Comparison of ENCODE assay signal across 2 cellular contexts in genomic region chrX:49037883-49038475, GRCh38.
TF ChIP-seq lines count a peak whose summit lies in the region.

No MANE protein-coding gene starts in this region.

TF ChIP-seq in HepG2, 621 proteins besides CTCF, POLR2A, EP300 and RAD21:
- TF ChIP-seq ZNF343 (CRISPR knock-in tag; IDR thresholded peaks at IDR 0.05) (no peak), CREB1 (IDR thresholded peaks at IDR 0.05) (peak; percentile 73), CREB1 (CRISPR knock-in tag; IDR thresholded peaks at IDR 0.05) (no peak), ATF7 (IDR thresholded peaks at IDR 0.05) (peak; percentile 90), ATF7 (CRISPR knock-in tag; IDR thresholded peaks at IDR 0.05) (no peak)

TF ChIP-seq in WTC11, 78 proteins besides CTCF, POLR2A, EP300 and RAD21:
- TF ChIP-seq ZNF532 (CRISPR knock-in tag; IDR thresholded peaks at IDR 0.05; ENCODE audit: borderline replicate concordance) = no peak
- no peak for TF ChIP-seq E2F5 (CRISPR knock-in tag; IDR thresholded peaks at IDR 0.05)
- TF ChIP-seq ZNF232 (CRISPR knock-in tag; IDR thresholded peaks at IDR 0.05) = no peak
- no peak for TF ChIP-seq HMGA2 (CRISPR knock-in tag; IDR thresholded peaks at IDR 0.05)
TF ChIP-seq in WTC11: peak in this region for 0.
